ENCODE assay signal across 1 cellular context in the genomic region with DNA sequence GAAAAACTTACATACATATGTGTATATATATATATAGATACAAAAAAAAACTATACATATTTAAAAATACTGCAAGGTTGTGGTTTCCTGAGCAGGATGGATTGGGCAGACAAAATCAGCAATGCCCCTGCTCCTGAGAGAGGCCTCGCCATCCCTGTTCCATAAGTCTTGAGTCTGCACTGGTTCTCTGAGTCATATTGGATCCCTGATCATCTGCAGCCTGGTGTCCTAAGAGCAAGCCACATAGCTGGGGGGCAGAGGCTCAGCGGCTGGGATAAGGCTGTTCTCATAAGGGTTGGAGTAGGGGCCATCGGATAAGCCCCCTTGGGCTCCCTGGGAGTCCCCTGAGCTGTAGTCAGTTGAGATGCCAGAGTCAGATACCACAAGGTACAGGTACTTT.
TF ChIP-seq lines count a peak whose summit lies in the region.

No MANE protein-coding gene starts in this region.

TF ChIP-seq in GM12878, 131 proteins besides CTCF, POLR2A, EP300 and RAD21:
- TF ChIP-seq SIX5 (IDR thresholded peaks at IDR 0.05; ENCODE audit: low read depth, low read length, severe bottlenecking) (no peak), SPI1 (IDR thresholded peaks at IDR 0.05; ENCODE audit: borderline replicate concordance, insufficient read depth, low read depth, low read length) (no peak), GABPA (IDR thresholded peaks at IDR 0.05; ENCODE audit: low read depth) (no peak), RCOR1 (conservative IDR thresholded peaks at IDR 0.05; ENCODE audit: low read depth, low read length) (no peak), ZNF217 (IDR thresholded peaks at IDR 0.05) (no peak)
- TF ChIP-seq, protein P1, sequence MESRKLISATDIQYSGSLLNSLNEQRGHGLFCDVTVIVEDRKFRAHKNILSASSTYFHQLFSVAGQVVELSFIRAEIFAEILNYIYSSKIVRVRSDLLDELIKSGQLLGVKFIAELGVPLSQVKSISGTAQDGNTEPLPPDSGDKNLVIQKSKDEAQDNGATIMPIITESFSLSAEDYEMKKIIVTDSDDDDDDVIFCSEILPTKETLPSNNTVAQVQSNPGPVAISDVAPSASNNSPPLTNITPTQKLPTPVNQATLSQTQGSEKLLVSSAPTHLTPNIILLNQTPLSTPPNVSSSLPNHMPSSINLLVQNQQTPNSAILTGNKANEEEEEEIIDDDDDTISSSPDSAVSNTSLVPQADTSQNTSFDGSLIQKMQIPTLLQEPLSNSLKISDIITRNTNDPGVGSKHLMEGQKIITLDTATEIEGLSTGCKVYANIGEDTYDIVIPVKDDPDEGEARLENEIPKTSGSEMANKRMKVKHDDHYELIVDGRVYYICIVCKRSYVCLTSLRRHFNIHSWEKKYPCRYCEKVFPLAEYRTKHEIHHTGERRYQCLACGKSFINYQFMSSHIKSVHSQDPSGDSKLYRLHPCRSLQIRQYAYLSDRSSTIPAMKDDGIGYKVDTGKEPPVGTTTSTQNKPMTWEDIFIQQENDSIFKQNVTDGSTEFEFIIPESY (IDR thresholded peaks at IDR 0.05), result no peak
- TF ChIP-seq, protein P2, sequence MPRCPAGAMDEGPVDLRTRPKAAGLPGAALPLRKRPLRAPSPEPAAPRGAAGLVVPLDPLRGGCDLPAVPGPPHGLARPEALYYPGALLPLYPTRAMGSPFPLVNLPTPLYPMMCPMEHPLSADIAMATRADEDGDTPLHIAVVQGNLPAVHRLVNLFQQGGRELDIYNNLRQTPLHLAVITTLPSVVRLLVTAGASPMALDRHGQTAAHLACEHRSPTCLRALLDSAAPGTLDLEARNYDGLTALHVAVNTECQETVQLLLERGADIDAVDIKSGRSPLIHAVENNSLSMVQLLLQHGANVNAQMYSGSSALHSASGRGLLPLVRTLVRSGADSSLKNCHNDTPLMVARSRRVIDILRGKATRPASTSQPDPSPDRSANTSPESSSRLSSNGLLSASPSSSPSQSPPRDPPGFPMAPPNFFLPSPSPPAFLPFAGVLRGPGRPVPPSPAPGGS (IDR thresholded peaks at IDR 0.05; ENCODE audit: borderline replicate concordance, insufficient read depth, low read depth, low read length, poor library complexity, severe bottlenecking), result no peak
- TF ChIP-seq, protein P3, sequence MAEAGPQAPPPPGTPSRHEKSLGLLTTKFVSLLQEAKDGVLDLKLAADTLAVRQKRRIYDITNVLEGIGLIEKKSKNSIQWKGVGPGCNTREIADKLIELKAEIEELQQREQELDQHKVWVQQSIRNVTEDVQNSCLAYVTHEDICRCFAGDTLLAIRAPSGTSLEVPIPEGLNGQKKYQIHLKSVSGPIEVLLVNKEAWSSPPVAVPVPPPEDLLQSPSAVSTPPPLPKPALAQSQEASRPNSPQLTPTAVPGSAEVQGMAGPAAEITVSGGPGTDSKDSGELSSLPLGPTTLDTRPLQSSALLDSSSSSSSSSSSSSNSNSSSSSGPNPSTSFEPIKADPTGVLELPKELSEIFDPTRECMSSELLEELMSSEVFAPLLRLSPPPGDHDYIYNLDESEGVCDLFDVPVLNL (IDR thresholded peaks at IDR 0.05; ENCODE audit: low read depth, low read length), result no peak
- TF ChIP-seq, protein P4, sequence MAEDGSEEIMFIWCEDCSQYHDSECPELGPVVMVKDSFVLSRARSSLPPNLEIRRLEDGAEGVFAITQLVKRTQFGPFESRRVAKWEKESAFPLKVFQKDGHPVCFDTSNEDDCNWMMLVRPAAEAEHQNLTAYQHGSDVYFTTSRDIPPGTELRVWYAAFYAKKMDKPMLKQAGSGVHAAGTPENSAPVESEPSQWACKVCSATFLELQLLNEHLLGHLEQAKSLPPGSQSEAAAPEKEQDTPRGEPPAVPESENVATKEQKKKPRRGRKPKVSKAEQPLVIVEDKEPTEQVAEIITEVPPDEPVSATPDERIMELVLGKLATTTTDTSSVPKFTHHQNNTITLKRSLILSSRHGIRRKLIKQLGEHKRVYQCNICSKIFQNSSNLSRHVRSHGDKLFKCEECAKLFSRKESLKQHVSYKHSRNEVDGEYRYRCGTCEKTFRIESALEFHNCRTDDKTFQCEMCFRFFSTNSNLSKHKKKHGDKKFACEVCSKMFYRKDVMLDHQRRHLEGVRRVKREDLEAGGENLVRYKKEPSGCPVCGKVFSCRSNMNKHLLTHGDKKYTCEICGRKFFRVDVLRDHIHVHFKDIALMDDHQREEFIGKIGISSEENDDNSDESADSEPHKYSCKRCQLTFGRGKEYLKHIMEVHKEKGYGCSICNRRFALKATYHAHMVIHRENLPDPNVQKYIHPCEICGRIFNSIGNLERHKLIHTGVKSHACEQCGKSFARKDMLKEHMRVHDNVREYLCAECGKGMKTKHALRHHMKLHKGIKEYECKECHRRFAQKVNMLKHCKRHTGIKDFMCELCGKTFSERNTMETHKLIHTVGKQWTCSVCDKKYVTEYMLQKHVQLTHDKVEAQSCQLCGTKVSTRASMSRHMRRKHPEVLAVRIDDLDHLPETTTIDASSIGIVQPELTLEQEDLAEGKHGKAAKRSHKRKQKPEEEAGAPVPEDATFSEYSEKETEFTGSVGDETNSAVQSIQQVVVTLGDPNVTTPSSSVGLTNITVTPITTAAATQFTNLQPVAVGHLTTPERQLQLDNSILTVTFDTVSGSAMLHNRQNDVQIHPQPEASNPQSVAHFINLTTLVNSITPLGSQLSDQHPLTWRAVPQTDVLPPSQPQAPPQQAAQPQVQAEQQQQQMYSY (CRISPR knock-in tag; IDR thresholded peaks at IDR 0.05), result no peak
- TF ChIP-seq, protein P5, sequence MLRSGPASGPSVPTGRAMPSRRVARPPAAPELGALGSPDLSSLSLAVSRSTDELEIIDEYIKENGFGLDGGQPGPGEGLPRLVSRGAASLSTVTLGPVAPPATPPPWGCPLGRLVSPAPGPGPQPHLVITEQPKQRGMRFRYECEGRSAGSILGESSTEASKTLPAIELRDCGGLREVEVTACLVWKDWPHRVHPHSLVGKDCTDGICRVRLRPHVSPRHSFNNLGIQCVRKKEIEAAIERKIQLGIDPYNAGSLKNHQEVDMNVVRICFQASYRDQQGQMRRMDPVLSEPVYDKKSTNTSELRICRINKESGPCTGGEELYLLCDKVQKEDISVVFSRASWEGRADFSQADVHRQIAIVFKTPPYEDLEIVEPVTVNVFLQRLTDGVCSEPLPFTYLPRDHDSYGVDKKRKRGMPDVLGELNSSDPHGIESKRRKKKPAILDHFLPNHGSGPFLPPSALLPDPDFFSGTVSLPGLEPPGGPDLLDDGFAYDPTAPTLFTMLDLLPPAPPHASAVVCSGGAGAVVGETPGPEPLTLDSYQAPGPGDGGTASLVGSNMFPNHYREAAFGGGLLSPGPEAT (IDR thresholded peaks at IDR 0.05; ENCODE audit: low read depth), result no peak
